16 cellular contexts compared by ENCODE assay signal in the genomic region with DNA sequence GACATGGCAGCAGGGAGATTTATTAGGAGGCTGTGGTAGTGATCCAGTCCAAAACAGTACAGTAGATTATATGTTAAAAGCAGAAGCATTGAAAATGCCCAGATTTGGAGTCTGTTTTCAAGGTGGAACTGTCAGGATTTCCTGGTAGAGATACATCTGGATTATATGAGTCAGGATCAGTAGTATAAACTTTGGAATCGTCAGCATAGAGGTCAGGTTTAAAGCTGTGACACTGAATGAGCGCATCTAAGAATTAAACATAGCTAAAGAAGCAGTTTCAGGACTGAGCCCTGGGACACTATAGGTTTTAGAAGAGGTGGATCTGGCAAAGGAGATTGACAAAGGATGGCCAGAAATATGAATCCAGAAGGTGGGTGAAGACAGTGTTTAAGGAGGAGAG.
DNase-seq lines count a peak whose midpoint lies in the region; ATAC-seq and TF ChIP-seq lines count a peak whose summit lies in the region.
"Had no signal": no experiment of that assay in that cellular context is flagged by ENCODE, and none has a peak within 500 bp of the region (broad histone marks: within the 10 kb centered on the region; RNA-seq: fewer than 3 reads in every experiment).

No MANE protein-coding gene starts in this region.

- H3K9me3 ChIP-seq in psoas muscle, result no peaks in the 10 kb centered on the region
- H3K9me3 ChIP-seq: Caco-2 had no signal

- peaks cover 78% of the 10 kb centered on the region for H3K4me1 ChIP-seq in psoas muscle
- H3K4me1 ChIP-seq: Caco-2 had no signal

- intact Hi-C loops in psoas muscle (cut with DNase I), result loop anchor here in 1 of 2 donors (5.0 kb wide), 1 partner anchor 60 kb away; a partner anchor contains a TSS

- 52 to 78% (median 54%) methylated on average over 2 of the region's 2 CpGs for WGBS in psoas muscle, 3 donors

- H3K4me3 ChIP-seq in HFF-Myc (replicated peaks; ENCODE audit: low read depth, low read length), result no peak overlapping the region
- no peak overlapping the region for H3K4me3 ChIP-seq in foreskin fibroblast (ENCODE audit: low read depth in 1 of 2, low read length in 2 of 2)
- H3K4me3 ChIP-seq in psoas muscle, result no peak overlapping the region
- H3K4me3 ChIP-seq: GM23338 had no signal

- peak in 2 of 4 donors; percentile 39 to 45 for ATAC-seq in psoas muscle
- ATAC-seq: GM23338, HepG2 had no signal

- TF ChIP-seq CTCF in HFF-Myc (IDR thresholded peaks at IDR 0.05; ENCODE audit: low read depth, low read length, missing control alignments) (no peak), foreskin fibroblast (IDR thresholded peaks at IDR 0.05; ENCODE audit: low read depth, low read length) (no peak), psoas muscle (IDR thresholded peaks at IDR 0.05) (no peak)

- peak overlapping the region; percentile 17 for H3K27ac ChIP-seq in psoas muscle
- H3K27ac ChIP-seq: C4-2B had no signal

- H3K27me3 ChIP-seq in psoas muscle (ENCODE audit: insufficient read depth in 3 of 3, low read length in 2 of 3), result no peaks in the 10 kb centered on the region

- H3K36me3 ChIP-seq in psoas muscle (ENCODE audit: insufficient read depth in 1 of 2, low read depth in 1 of 2), result peaks cover 0 to under 1% of the 10 kb centered on the region in 2 donors

- DNase-seq in ELR (ENCODE audit: low read depth) (peak; percentile 44), HFF-Myc (ENCODE audit: extremely low read depth, low read depth) (peak; percentile 7), foreskin fibroblast (peak; percentile 14 to 31), psoas muscle (no peak), GM19240 (ENCODE audit: insufficient read length, low spot score) (no peak), NCI-H1417 treated with DMSO at 0.1 percent for 48 hours (lab: John Stamatoyannopoulos, UW) (no peak), NCI-H187 treated with DMSO at 0.1 percent for 48 hours (lab: John Stamatoyannopoulos, UW) (no peak)
- DNase-seq: ACHN; AML-193; Caco-2; CD4-positive, alpha-beta T cell; GDM1; H7 had no signal

Comparison
In these comparisons a context has a peak if more than half of its experiments do, and no peak if none do; other contexts are left out.
1. DNase-seq: peak in ELR (single experiment), HFF-Myc (single experiment) and foreskin fibroblast (2 of 2); none in psoas muscle (0 of 2), GM19240 (single experiment), NCI-H1417 treated with DMSO at 0.1 percent for 48 hours (single experiment) and NCI-H187 treated with DMSO at 0.1 percent for 48 hours (single experiment).